17 cellular contexts compared by ENCODE assay signal in the genomic region with DNA sequence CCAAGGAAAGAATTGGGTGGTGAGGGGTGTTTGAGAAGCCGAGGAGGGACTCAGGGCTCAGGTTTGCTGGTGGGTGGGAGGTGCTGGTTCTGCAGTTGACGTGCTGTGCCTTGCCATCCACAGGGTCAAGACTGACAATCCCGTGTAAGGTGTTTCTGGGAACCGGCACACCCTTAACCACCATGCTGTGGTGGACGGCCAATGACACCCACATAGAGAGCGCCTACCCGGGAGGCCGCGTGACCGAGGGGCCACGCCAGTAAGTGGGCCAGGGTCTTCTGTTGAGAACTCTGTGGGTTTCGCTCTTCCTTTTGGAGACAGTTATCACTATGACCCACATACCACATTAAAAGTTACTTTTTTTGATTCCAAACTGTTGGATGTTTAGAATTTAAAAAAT. TPM values are rescaled to one million over a fixed set of nuclear protein-coding genes. Genes with fewer than 3 reads are reported as not detected.
"Had no signal": no experiment of that assay in that cellular context is flagged by ENCODE, and none has a peak within 500 bp of the region (broad histone marks: within the 10 kb centered on the region; RNA-seq: fewer than 3 reads in every experiment).

No MANE protein-coding gene starts in this region.

- H3K4me1 ChIP-seq: neural progenitor cell had no signal

- H3K27me3 ChIP-seq: adrenal gland, gastroesophageal sphincter had no signal

- H3K27ac Mint-ChIP-seq: activated CD4-positive, alpha-beta T cell treated with anti-CD3 and anti-CD28 coated beads for 36 hours; activated CD8-positive, alpha-beta T cell treated with anti-CD3 and anti-CD28 coated beads, Interleukin-2, amount 10 ng/mL, durations not matched to agents 7 days and 5 days; activated naive CD4-positive, alpha-beta T cell treated with anti-CD3 and anti-CD28 coated beads for 36 hours; mesothelial cell of epicardium; neural progenitor cell had no signal

- H3K36me3 Mint-ChIP-seq: mesothelial cell of epicardium, neural progenitor cell had no signal

- DNase-seq: activated CD4-positive, alpha-beta T cell treated with anti-CD3 and anti-CD28 coated beads for 36 hours; activated CD8-positive, alpha-beta T cell treated with anti-CD3 and anti-CD28 coated beads, Interleukin-2, amount 10 ng/mL, durations not matched to agents 7 days and 5 days; activated naive CD4-positive, alpha-beta T cell treated with anti-CD3 and anti-CD28 coated beads for 36 hours; adrenal gland; hypothalamus; stimulated activated CD4-positive, alpha-beta T cell treated with anti-CD3 and anti-CD28 coated beads, Interleukin-12 subunit alpha, Interleukin-12 subunit beta, amount 100 ng/mL, for 4 hours; stimulated activated CD4-positive, alpha-beta T cell treated with anti-CD3 and anti-CD28 coated beads, Interleukin-2, amount 100 ng/mL, for 48 hours; stimulated activated naive CD8-positive, alpha-beta T cell treated with anti-CD3 and anti-CD28 coated beads, Interleukin-15, amount 100 ng/mL, for 72 hours; T1000 had no signal

- H3K9me3 Mint-ChIP-seq: activated naive CD4-positive, alpha-beta T cell treated with anti-CD3 and anti-CD28 coated beads for 36 hours; central memory CD8-positive, alpha-beta T cell; mesothelial cell of epicardium; neural progenitor cell; stimulated activated naive CD8-positive, alpha-beta T cell treated with anti-CD3 and anti-CD28 coated beads, Interleukin-15, amount 100 ng/mL, for 72 hours had no signal

- H3K27ac ChIP-seq: gastroesophageal sphincter, neural progenitor cell, VCaP had no signal

- H3K4me3 Mint-ChIP-seq: activated CD4-positive, alpha-beta T cell treated with anti-CD3 and anti-CD28 coated beads for 36 hours; activated CD8-positive, alpha-beta T cell treated with anti-CD3 and anti-CD28 coated beads, Interleukin-2, amount 10 ng/mL, durations not matched to agents 7 days and 5 days; activated naive CD4-positive, alpha-beta T cell treated with anti-CD3 and anti-CD28 coated beads for 36 hours; central memory CD8-positive, alpha-beta T cell; mesothelial cell of epicardium; neural progenitor cell; stimulated activated naive CD8-positive, alpha-beta T cell treated with anti-CD3 and anti-CD28 coated beads, Interleukin-15, amount 100 ng/mL, for 72 hours had no signal

- H3K9me3 ChIP-seq: adrenal gland, gastroesophageal sphincter, thoracic aorta had no signal

- H3K4me3 ChIP-seq: adrenal gland, gastroesophageal sphincter, neural progenitor cell, thoracic aorta had no signal

- ATAC-seq: activated CD4-positive, alpha-beta T cell treated with anti-CD3 and anti-CD28 coated beads for 36 hours; activated CD8-positive, alpha-beta T cell treated with anti-CD3 and anti-CD28 coated beads, Interleukin-2, amount 10 ng/mL, durations not matched to agents 7 days and 5 days; gastroesophageal sphincter; sciatic nerve; stimulated activated naive CD8-positive, alpha-beta T cell treated with anti-CD3 and anti-CD28 coated beads, Interleukin-15, amount 100 ng/mL, for 72 hours had no signal

RNA-seq across cellular contexts. Expression of a gene that starts 32.6 kb away (rescaled TPM):
- total RNA-seq: activated CD8-positive, alpha-beta T cell treated with anti-CD3 and anti-CD28 coated beads, Interleukin-2, amount 10 ng/mL, durations not matched to agents 7 days and 5 days; mesothelial cell of epicardium; myocyte had no signal
